ENCODE assay signal across 36 cellular contexts in genomic region chr11:63785823-63786222, GRCh38. TPM values are rescaled to one million over a fixed set of nuclear protein-coding genes. Genes with fewer than 3 reads are reported as not detected.
DNase-seq lines count a peak whose midpoint lies in the region; ATAC-seq, FAIRE-seq and TF ChIP-seq lines count a peak whose summit lies in the region.
"Had no signal": no experiment of that assay in that cellular context is flagged by ENCODE, and none has a peak within 500 bp of the region (broad histone marks: within the 10 kb centered on the region; RNA-seq: fewer than 3 reads in every experiment).

No MANE protein-coding gene starts in this region.

- no peak overlapping the region for H3K23ac ChIP-seq in H1 (ENCODE audit: insufficient read length)
- no peak overlapping the region for H3K23ac ChIP-seq in trophoblast cell (ENCODE audit: low read length)

- H3K4ac ChIP-seq in H1 (replicated peaks; ENCODE audit: insufficient read length, low read depth, low read length) (no peak overlapping the region), trophoblast cell (ENCODE audit: low read depth, low read length) (no peak overlapping the region)

- TF ChIP-seq POLR2A in K562 (conservative IDR thresholded peaks at IDR 0.05) = no peak
- TF ChIP-seq POLR2A in H1 (IDR thresholded peaks at IDR 0.05; ENCODE audit: control extremely low read depth in 1 of 2, low read depth in 2 of 2, low read length in 2 of 2) = no peak
- no peak for TF ChIP-seq POLR2A in Peyer's patch (IDR thresholded peaks at IDR 0.05)

- H4K8ac ChIP-seq in H1 (ENCODE audit: extremely low read depth, insufficient read depth, low read length) (no peak overlapping the region), trophoblast cell (ENCODE audit: low read depth, low read length) (no peak overlapping the region)

- no peak overlapping the region for H2BK12ac ChIP-seq in H1 (ENCODE audit: low read depth, low read length)
- H2BK12ac ChIP-seq in trophoblast cell (ENCODE audit: low read length) = no peak overlapping the region

- no peak overlapping the region for H4K91ac ChIP-seq in H1 (replicated peaks; ENCODE audit: insufficient read length, low read length)
- peak overlapping the region; percentile 68 for H4K91ac ChIP-seq in trophoblast cell (ENCODE audit: low read depth, low read length)

- no peaks in the 10 kb centered on the region for H4K20me1 ChIP-seq in K562 (replicated peaks; ENCODE audit: control insufficient read depth, insufficient read depth, low read length)
- H4K20me1 ChIP-seq in H1 (replicated peaks in 1 of 2; ENCODE audit: control insufficient read depth in 1 of 2, insufficient read depth in 2 of 2, low read length in 2 of 2) = no peaks in the 10 kb centered on the region
- H4K20me1 ChIP-seq: BLaER1; BLaER1 treated with 17β-estradiol and CSF1 and Interleukin-3, amounts not matched to agents 10 nM and 100 nM had no signal

- no peaks in the 10 kb centered on the region for H3K4me1 ChIP-seq in HEK293 (ENCODE audit: control insufficient read depth, insufficient read depth, low read length)
- H3K4me1 ChIP-seq in K562 (replicated peaks in 1 of 2; ENCODE audit: control insufficient read depth in 2 of 2, insufficient read depth in 2 of 2, low read length in 2 of 2) = no peaks in the 10 kb centered on the region; a peak in 1 of 5 replicates
- peaks cover 2 to 5% (median 4%) of the 10 kb centered on the region in 4 experiments; a peak in 4 of 7 replicates for H3K4me1 ChIP-seq in H1 (replicated peaks in 1 of 4; ENCODE audit: control insufficient read depth in 3 of 4, insufficient read depth in 4 of 4, low read length in 3 of 4)
- peaks cover 0 to 2% of the 10 kb centered on the region in 2 experiments for H3K4me1 ChIP-seq in trophoblast cell (ENCODE audit: control insufficient read depth in 1 of 2, insufficient read depth in 2 of 2, low read length in 2 of 2)
- no peaks in the 10 kb centered on the region for H3K4me1 ChIP-seq in Peyer's patch
- H3K4me1 ChIP-seq: BE2C had no signal

- no peaks in the 10 kb centered on the region for H3K9me1 ChIP-seq in K562 (ENCODE audit: control insufficient read depth, insufficient read depth, low read length)

- TF ChIP-seq RAD21 in K562 (CRISPR knock-in tag; conservative IDR thresholded peaks at IDR 0.05 in 1 of 2, IDR thresholded peaks at IDR 0.05 in 1 of 2) = no peak
- TF ChIP-seq RAD21 in H1 (IDR thresholded peaks at IDR 0.05 in 1 of 2, conservative IDR thresholded peaks at IDR 0.05 in 1 of 2; ENCODE audit: low read depth in 2 of 2, low read length in 2 of 2) = no peak

- H2BK120ac ChIP-seq in H1 (replicated peaks; ENCODE audit: low read depth, low read length) (no peak overlapping the region), trophoblast cell (ENCODE audit: insufficient read depth, low read length, poor library complexity) (no peak overlapping the region)

- H2BK5ac ChIP-seq in H1 (ENCODE audit: low read depth, low read length) (no peak overlapping the region), trophoblast cell (ENCODE audit: low read depth, low read length, poor library complexity) (no peak overlapping the region)

- FAIRE-seq in K562 (lab: Jason Lieb, UNC) (no peak), H1 (lab: Jason Lieb, UNC) (no peak)
- FAIRE-seq: A204.1, A549, D721Med had no signal

- no peak for DNase-seq in K562 (ENCODE audit: extremely low read depth in 1 of 4, low spot score in 3 of 4)
- no peak for DNase-seq in H1 (ENCODE audit: low read depth in 1 of 2, low spot score in 2 of 2)
- no peak for DNase-seq in trophoblast cell
- no peak for DNase-seq in GOT3 (lab: John Stamatoyannopoulos, UW)
- no peak for DNase-seq in activated CD4-positive, CD25-positive, alpha-beta regulatory T cell (lab: John Stamatoyannopoulos, UW)
- DNase-seq in Peyer's patch = no peak
- DNase-seq in SHP77 (lab: John Stamatoyannopoulos, UW) = no peak
- DNase-seq: 8988T; ACHN; AML-193; BE2C; C1 segment of cervical spinal cord; Caco-2; Calu3; CD4-positive, alpha-beta memory T cell; CD4-positive, alpha-beta T cell; CD4-positive, CD25-positive, alpha-beta regulatory T cell; CD8-positive, alpha-beta memory T cell; CD8-positive, alpha-beta T cell; COR-L47; DMS 273 treated with DMSO at 0.1 percent for 48 hours; DMS153; DMS53; DMS79; DMS79 treated with DMSO at 0.1 percent for 48 hours; DND-41; EL had no signal

- no TSS peak for BruUV-seq in K562 (replicated peaks; lab: Mats Ljungman, UMichigan)

- intact Hi-C loops in K562 (cut with micrococcal nuclease) = no loop called here

- H2AFZ ChIP-seq in K562 (ENCODE audit: low read depth, low read length) = no peak overlapping the region
- no peak overlapping the region for H2AFZ ChIP-seq in H1 (ENCODE audit: low read length)
- no peak overlapping the region for H2AFZ ChIP-seq in trophoblast cell (ENCODE audit: insufficient read depth, low read length, poor library complexity)

- H4K12ac ChIP-seq in trophoblast cell (ENCODE audit: low read depth, low read length) = no peak overlapping the region

- no peak overlapping the region for H4K5ac ChIP-seq in H1 (ENCODE audit: insufficient read length, low read depth, low read length)

- H3K79me1 ChIP-seq in H1 (ENCODE audit: low read depth, low read length) (no peaks in the 10 kb centered on the region), trophoblast cell (ENCODE audit: low read length) (peaks cover 6% of the 10 kb centered on the region)

- 0% methylated on average over 1 of the region's 1 CpG for WGBS in K562 (ENCODE audit: insufficient coverage, low coverage, missing lambda C conversion rate)
- WGBS in H1 (ENCODE audit: extremely low coverage in 1 of 2, insufficient coverage in 1 of 2, insufficient read length in 1 of 2, insufficient replicate concordance in 2 of 2, low coverage in 1 of 2, low lambda C conversion rate in 2 of 2, missing lambda C conversion rate in 1 of 2), 2 experiments = 95% methylated on average over 1 of the region's 1 CpG; no CpG with 5 or more reads in 1 of the 2 experiments
- no CpG with 5 or more reads among the region's 1 CpG for WGBS in trophoblast cell (ENCODE audit: extremely low coverage, insufficient coverage, insufficient read length)

- no peak for TF ChIP-seq CTCF in HEK293 (tag by site-specific recombination; IDR thresholded peaks at IDR 0.05)
- no peak for TF ChIP-seq CTCF in K562 (IDR thresholded peaks at IDR 0.05 in 2 of 3, conservative IDR thresholded peaks at IDR 0.05 in 1 of 3; ENCODE audit: insufficient read depth in 2 of 3, low read depth in 1 of 3, low read length in 3 of 3)
- TF ChIP-seq CTCF in H1 (IDR thresholded peaks at IDR 0.05; ENCODE audit: control extremely low read depth in 1 of 3, insufficient read depth in 1 of 3, low read depth in 1 of 3, low read length in 3 of 3) = no peak
- no peak for TF ChIP-seq CTCF in Peyer's patch (IDR thresholded peaks at IDR 0.05)

- H3K36me3 ChIP-seq in HEK293 (ENCODE audit: control insufficient read depth in 2 of 2, insufficient read depth in 1 of 2, low read length in 2 of 2) (no peaks in the 10 kb centered on the region), K562 (ENCODE audit: control insufficient read depth, insufficient read depth, low read length) (no peaks in the 10 kb centered on the region), H1 (ENCODE audit: control insufficient read depth in 2 of 4, insufficient read depth in 4 of 4, low read length in 3 of 4) (no peaks in the 10 kb centered on the region), trophoblast cell (ENCODE audit: control insufficient read depth in 1 of 2, insufficient read depth in 2 of 2, low read length in 2 of 2) (no peaks in the 10 kb centered on the region), Peyer's patch (no peaks in the 10 kb centered on the region)
- H3K36me3 ChIP-seq: BE2C; BLaER1; BLaER1 treated with 17β-estradiol and CSF1 and Interleukin-3, amounts not matched to agents 10 nM and 100 nM had no signal

- H3K4me2 ChIP-seq in K562 (ENCODE audit: insufficient read depth, low read length) = no peak overlapping the region
- no peak overlapping the region for H3K4me2 ChIP-seq in H1 (ENCODE audit: insufficient read depth in 1 of 2, low read depth in 2 of 2, low read length in 2 of 2)
- H3K4me2 ChIP-seq in trophoblast cell (ENCODE audit: low read length) = no peak overlapping the region
- H3K4me2 ChIP-seq: A549; BLaER1; BLaER1 treated with 17β-estradiol and CSF1 and Interleukin-3, amounts not matched to agents 10 nM and 100 nM had no signal

- H3K23me2 ChIP-seq in H1 (ENCODE audit: low read depth, low read length) = no peaks in the 10 kb centered on the region

- no peak overlapping the region for H3K9ac ChIP-seq in K562 (ENCODE audit: insufficient read depth in 1 of 2, low read depth in 2 of 2, low read length in 2 of 2)
- H3K9ac ChIP-seq in H1 (replicated peaks in 1 of 4; ENCODE audit: extremely low read depth in 1 of 4, low read depth in 3 of 4, low read length in 3 of 4) = no peak overlapping the region
- H3K9ac ChIP-seq in trophoblast cell (ENCODE audit: low read length) = no peak overlapping the region
- H3K9ac ChIP-seq: BLaER1; BLaER1 treated with 17β-estradiol and CSF1 and Interleukin-3, amounts not matched to agents 10 nM and 100 nM had no signal

- H3K79me2 ChIP-seq in K562 (ENCODE audit: control insufficient read depth, insufficient read depth, low read length) (no peaks in the 10 kb centered on the region), H1 (ENCODE audit: control insufficient read depth in 1 of 2, insufficient read depth in 2 of 2, low read length in 2 of 2) (no peaks in the 10 kb centered on the region), trophoblast cell (ENCODE audit: control insufficient read depth, insufficient read depth, low read length, poor library complexity) (no peaks in the 10 kb centered on the region)

- no peak overlapping the region for H2BK20ac ChIP-seq in H1 (ENCODE audit: low read length)

- no peak overlapping the region for H3K56ac ChIP-seq in H1 (replicated peaks; ENCODE audit: insufficient read length, low read depth, low read length)

- H3K27ac ChIP-seq in HEK293 (ENCODE audit: extremely low read depth, low read depth, low read length) (no peak overlapping the region), K562 (ENCODE audit: extremely low read depth, low read depth, low read length) (no peak overlapping the region), H1 (ENCODE audit: low read depth, low read length) (no peak overlapping the region), trophoblast cell (ENCODE audit: low read depth, low read length) (no peak overlapping the region), Peyer's patch (no peak overlapping the region)
- H3K27ac ChIP-seq: 22Rv1; A549; BLaER1; BLaER1 treated with 17β-estradiol and CSF1 and Interleukin-3, amounts not matched to agents 10 nM and 100 nM; C4-2B had no signal

- TF ChIP-seq EP300 in K562 (IDR thresholded peaks at IDR 0.05; ENCODE audit: low read length) (no peak), H1 (IDR thresholded peaks at IDR 0.05; ENCODE audit: borderline replicate concordance in 1 of 2, low read depth in 2 of 2, low read length in 2 of 2) (no peak)

- H3K4me3 ChIP-seq in HEK293 (ENCODE audit: low read depth, low read length) (no peak overlapping the region), K562 (no peak overlapping the region), H1 (ENCODE audit: extremely low read depth in 1 of 4, insufficient read depth in 2 of 4, low read depth in 3 of 4, low read length in 4 of 4) (no peak overlapping the region), trophoblast cell (ENCODE audit: low read depth, low read length) (no peak overlapping the region), Peyer's patch (no peak overlapping the region)
- H3K4me3 ChIP-seq: A549; BLaER1; BLaER1 treated with 17β-estradiol and CSF1 and Interleukin-3, amounts not matched to agents 10 nM and 100 nM had no signal

- CTCF ChIA-PET in HEK293 (lab: Yijun Ruan, JAX) (interaction anchor here (0.6 to 1.6 kb wide), 3 partner anchors 8 to 957 kb away, joined by 3 to 5 read pairs (median 5); no protein-coding TSS in a partner anchor), K562 (lab: Yijun Ruan, JAX; ENCODE audit: low intra/inter-chr PET ratio) (no interaction called here), H1 (lab: Charles Lee; ENCODE audit: partially characterized antibody) (interaction anchor here (0.7 to 0.8 kb wide), 2 partner anchors 135 to 148 kb away, joined by 3 read pairs; no protein-coding TSS in a partner anchor)

- 0 out of 2 replicates have a peak overlapping the region, but pooled peaks have one; percentile 9 for H2AK5ac ChIP-seq in H1 (ENCODE audit: low read depth, low read length)
- H2AK5ac ChIP-seq in trophoblast cell (ENCODE audit: low read length) = no peak overlapping the region

- no peak for ATAC-seq in K562
- ATAC-seq: A549; CD8-positive, alpha-beta T cell had no signal

- no peak overlapping the region for H2BK15ac ChIP-seq in H1 (ENCODE audit: low read length)

- H3K9me3 ChIP-seq in HEK293 (ENCODE audit: control insufficient read depth, insufficient read depth, low read depth, low read length) (no peaks in the 10 kb centered on the region), K562 (replicated peaks; ENCODE audit: control insufficient read depth, insufficient read depth, low read depth, low read length) (no peaks in the 10 kb centered on the region), H1 (ENCODE audit: insufficient read depth in 2 of 2, low read depth in 1 of 2, low read length in 1 of 2) (no peaks in the 10 kb centered on the region), trophoblast cell (ENCODE audit: insufficient read depth, low read depth, low read length) (peaks cover 4% of the 10 kb centered on the region), Peyer's patch (peaks cover 0 to under 1% (median 0%) of the 10 kb centered on the region in 4 donors)
- H3K9me3 ChIP-seq: BE2C, Caco-2 had no signal

- POLR2A ChIA-PET in HEK293 (lab: Yijun Ruan, JAX) = no interaction called here
- POLR2A ChIA-PET in K562 (lab: Yijun Ruan, JAX) = no interaction called here
- POLR2A ChIA-PET in H1 (lab: Charles Lee; ENCODE audit: partially characterized antibody) = no interaction called here

- in situ Hi-C loops in K562 (cut with MboI) = no loop called here

- H3K27me3 ChIP-seq in K562 (ENCODE audit: control insufficient read depth in 2 of 2, insufficient read depth in 2 of 2, low read length in 2 of 2) (no peaks in the 10 kb centered on the region), H1 (replicated peaks in 1 of 4; ENCODE audit: control insufficient read depth in 3 of 4, extremely low read depth in 1 of 4, insufficient read depth in 3 of 4, low read length in 3 of 4) (no peaks in the 10 kb centered on the region), trophoblast cell (ENCODE audit: insufficient read depth, low read length) (no peaks in the 10 kb centered on the region), Peyer's patch (no peaks in the 10 kb centered on the region)
- H3K27me3 ChIP-seq: BE2C; BLaER1; BLaER1 treated with 17β-estradiol and CSF1 and Interleukin-3, amounts not matched to agents 10 nM and 100 nM had no signal

- H3K18ac ChIP-seq in H1 (ENCODE audit: extremely low read depth, low read length) (no peak overlapping the region), trophoblast cell (ENCODE audit: low read length) (no peak overlapping the region)

- no peak overlapping the region for H3K14ac ChIP-seq in H1 (ENCODE audit: insufficient read length)
- H3K14ac ChIP-seq in trophoblast cell (ENCODE audit: low read length) = no peak overlapping the region

RNA-seq across cellular contexts. Expression of gene ZFTA, which starts 17.2 kb away (rescaled TPM):
- 11.1 and 14.8 TPM in 2 replicates for total RNA-seq in K562 (2011; cell fraction: chromatin; rRNA removed; ENCODE audit: low replicate concordance)
- total RNA-seq in K562 (2011; cell fraction: nucleolus; rRNA removed) = 8.8 and 11.5 TPM in 2 replicates
- total RNA-seq in K562 (2011; cell fraction: nucleoplasm; rRNA removed) = 12.8 and 16.3 TPM in 2 replicates
- total RNA-seq in K562 (2014; rRNA removed) = 6.7 and 7.6 TPM in 2 replicates
- 2.9 and 3.0 TPM in 2 replicates for total RNA-seq in K562 (2014; rRNA removed; fragmentation: Illumina TruSeq; extraction: Trizol)
- 3.7 and 4.2 TPM in 2 replicates for total RNA-seq in K562 (2015; rRNA removed; fragmentation: Illumina TruSeq; extraction: Trizol)
- 8.4 and 12.3 TPM in 2 replicates for total RNA-seq in K562 (2021)
- 2.6 and 2.8 TPM in 2 replicates for polyA plus RNA-seq in K562 (2011; rRNA removed)
- polyA plus RNA-seq in K562 (2011; cell fraction: cytosol; rRNA removed) = 1.7 and 4.1 TPM in 2 replicates
- polyA plus RNA-seq in K562 (2011; cell fraction: nucleus; rRNA removed) = 10.4 and 14.9 TPM in 2 replicates
- 3.1 and 3.3 TPM in 2 replicates for polyA plus RNA-seq in K562 (2012)
- 2.5 and 2.6 TPM in 2 replicates for polyA plus RNA-seq in K562 (2014; fragmentation: Illumina TruSeq; extraction: Trizol)
- polyA plus RNA-seq in K562 (2014; fragmentation: Nextera tagmentation; extraction: Ambion mirVana) = under 1 TPM; 0.45 TPM
- polyA plus RNA-seq in K562 (2014; rRNA removed) = 4.6 and 5.1 TPM in 2 replicates
- polyA minus RNA-seq in K562 (2011; rRNA and poly(A)+ RNA removed) = 1.9 and 2.1 TPM in 2 replicates
- 2.3 and 4.7 TPM in 2 replicates for polyA minus RNA-seq in K562 (2011; cell fraction: cytosol; rRNA and poly(A)+ RNA removed)
- polyA minus RNA-seq in K562 (2011; cell fraction: nucleus; rRNA and poly(A)+ RNA removed) = 5.1 and 5.3 TPM in 2 replicates
- total RNA-seq in H1 (2021; fragmentation: NEBNext Ultra II Directional; extraction: Animal tissue kit (Norgen Biotek cat#: 25700)) = 33.8 and 34.0 TPM in 2 replicates
- polyA plus RNA-seq in H1 (2011; rRNA removed) = 9.5 and 15.4 TPM in 2 replicates
- polyA plus RNA-seq in H1 (2011; cell fraction: cytosol; rRNA removed) = 14.8 TPM
- 45.1 TPM for polyA plus RNA-seq in H1 (2011; cell fraction: nucleus; rRNA removed)
- polyA plus RNA-seq in H1 (2012, experiment 1 of 2) = 17.3 to 20.0 TPM (median 18.4 TPM) in 4 replicates
- 16.2 TPM for polyA plus RNA-seq in H1 (2012, experiment 2 of 2)
- 18.1 TPM for polyA plus RNA-seq in H1 (2013, experiment 1 of 2)
- 18.9 TPM for polyA plus RNA-seq in H1 (2013, experiment 2 of 2)
- polyA minus RNA-seq in H1 (2011; rRNA and poly(A)+ RNA removed) = 7.3 and 9.4 TPM in 2 replicates
- polyA minus RNA-seq in H1 (2011; cell fraction: cytosol; rRNA and poly(A)+ RNA removed) = 18.9 TPM
- 50.1 TPM for polyA minus RNA-seq in H1 (2011; cell fraction: nucleus; rRNA and poly(A)+ RNA removed)
- polyA plus RNA-seq in trophoblast cell (2013) = 15.5 and 15.8 TPM in 2 replicates
- total RNA-seq in Peyer's patch = 10 to 100 TPM in 1 of 4 donors, 1 to 10 TPM in 3; 3.7 to 10.5 (median 8.5) TPM
- polyA plus RNA-seq: CD14-positive monocyte had no signal

RNA-seq across cellular contexts. Expression of gene SPINDOC, which starts 27.4 kb away (rescaled TPM):
- 22.0 and 38.1 TPM in 2 replicates for total RNA-seq in K562 (2011; cell fraction: chromatin; rRNA removed; ENCODE audit: low replicate concordance)
- 26.2 and 28.3 TPM in 2 replicates for total RNA-seq in K562 (2011; cell fraction: nucleolus; rRNA removed)
- 23.4 and 29.6 TPM in 2 replicates for total RNA-seq in K562 (2011; cell fraction: nucleoplasm; rRNA removed)
- total RNA-seq in K562 (2014; rRNA removed) = 36.3 and 39.3 TPM in 2 replicates
- 11.5 and 11.8 TPM in 2 replicates for total RNA-seq in K562 (2014; rRNA removed; fragmentation: Illumina TruSeq; extraction: Trizol)
- 31.4 and 31.9 TPM in 2 replicates for total RNA-seq in K562 (2015; rRNA removed; fragmentation: Illumina TruSeq; extraction: Trizol)
- 33.0 and 35.3 TPM in 2 replicates for total RNA-seq in K562 (2021)
- 15.1 and 16.9 TPM in 2 replicates for polyA plus RNA-seq in K562 (2011; rRNA removed)
- 18.9 and 34.3 TPM in 2 replicates for polyA plus RNA-seq in K562 (2011; cell fraction: cytosol; rRNA removed)
- 17.4 and 25.9 TPM in 2 replicates for polyA plus RNA-seq in K562 (2011; cell fraction: nucleus; rRNA removed)
- polyA plus RNA-seq in K562 (2012) = 29.5 and 34.3 TPM in 2 replicates
- polyA plus RNA-seq in K562 (2014; fragmentation: Illumina TruSeq; extraction: Trizol) = 19.6 and 26.5 TPM in 2 replicates
- polyA plus RNA-seq in K562 (2014; fragmentation: Nextera tagmentation; extraction: Ambion mirVana) = under 1 TPM; 0.70 to 0.95 TPM
- polyA plus RNA-seq in K562 (2014; rRNA removed) = 35.0 and 38.6 TPM in 2 replicates
- polyA minus RNA-seq in K562 (2011; rRNA and poly(A)+ RNA removed) = 4.3 and 4.6 TPM in 2 replicates
- 10.5 and 11.5 TPM in 2 replicates for polyA minus RNA-seq in K562 (2011; cell fraction: cytosol; rRNA and poly(A)+ RNA removed)
- 7.0 and 7.8 TPM in 2 replicates for polyA minus RNA-seq in K562 (2011; cell fraction: nucleus; rRNA and poly(A)+ RNA removed)
- 99.7 and 104 TPM in 2 replicates for total RNA-seq in H1 (2021; fragmentation: NEBNext Ultra II Directional; extraction: Animal tissue kit (Norgen Biotek cat#: 25700))
- 78.7 and 112 TPM in 2 replicates for polyA plus RNA-seq in H1 (2011; rRNA removed)
- 111 TPM for polyA plus RNA-seq in H1 (2011; cell fraction: cytosol; rRNA removed)
- 95.2 TPM for polyA plus RNA-seq in H1 (2011; cell fraction: nucleus; rRNA removed)
- 78.1 to 103 TPM (median 96.8 TPM) in 4 replicates for polyA plus RNA-seq in H1 (2012, experiment 1 of 2)
- polyA plus RNA-seq in H1 (2012, experiment 2 of 2) = 96.2 TPM
- 70.5 TPM for polyA plus RNA-seq in H1 (2013, experiment 1 of 2)
- 71.0 TPM for polyA plus RNA-seq in H1 (2013, experiment 2 of 2)
- 17.8 and 20.3 TPM in 2 replicates for polyA minus RNA-seq in H1 (2011; rRNA and poly(A)+ RNA removed)
- polyA minus RNA-seq in H1 (2011; cell fraction: cytosol; rRNA and poly(A)+ RNA removed) = 41.1 TPM
- polyA minus RNA-seq in H1 (2011; cell fraction: nucleus; rRNA and poly(A)+ RNA removed) = 32.2 TPM
- polyA plus RNA-seq in trophoblast cell (2013) = 47.1 and 48.8 TPM in 2 replicates
- total RNA-seq in Peyer's patch = 10 to 100 TPM in 1 of 4 donors, 1 to 10 TPM in 3; 3.5 to 15.7 (median 6.4) TPM

RNA-seq across cellular contexts. Expression of gene MARK2, which starts 53.1 kb away (rescaled TPM):
- 57.5 and 86.5 TPM in 2 replicates for total RNA-seq in K562 (2011; cell fraction: chromatin; rRNA removed; ENCODE audit: low replicate concordance)
- 42.0 and 48.9 TPM in 2 replicates for total RNA-seq in K562 (2011; cell fraction: nucleolus; rRNA removed)
- 51.4 and 63.0 TPM in 2 replicates for total RNA-seq in K562 (2011; cell fraction: nucleoplasm; rRNA removed)
- total RNA-seq in K562 (2014; rRNA removed) = 17.8 and 25.4 TPM in 2 replicates
- total RNA-seq in K562 (2014; rRNA removed; fragmentation: Illumina TruSeq; extraction: Trizol) = 12.1 and 13.8 TPM in 2 replicates
- total RNA-seq in K562 (2015; rRNA removed; fragmentation: Illumina TruSeq; extraction: Trizol) = 15.1 and 17.4 TPM in 2 replicates
- total RNA-seq in K562 (2021) = 36.3 and 43.5 TPM in 2 replicates
- polyA plus RNA-seq in K562 (2011; rRNA removed) = 13.8 and 18.5 TPM in 2 replicates
- polyA plus RNA-seq in K562 (2011; cell fraction: cytosol; rRNA removed) = 13.0 and 20.1 TPM in 2 replicates
- polyA plus RNA-seq in K562 (2011; cell fraction: nucleus; rRNA removed) = 19.9 and 32.0 TPM in 2 replicates
- 22.5 and 23.3 TPM in 2 replicates for polyA plus RNA-seq in K562 (2012)
- polyA plus RNA-seq in K562 (2014; fragmentation: Illumina TruSeq; extraction: Trizol) = 25.4 and 27.5 TPM in 2 replicates
- polyA plus RNA-seq in K562 (2014; fragmentation: Nextera tagmentation; extraction: Ambion mirVana) = under 1 TPM; 0.32 to 0.45 TPM
- polyA plus RNA-seq in K562 (2014; rRNA removed) = 20.9 and 23.0 TPM in 2 replicates
- 18.7 and 19.8 TPM in 2 replicates for polyA minus RNA-seq in K562 (2011; rRNA and poly(A)+ RNA removed)
- polyA minus RNA-seq in K562 (2011; cell fraction: cytosol; rRNA and poly(A)+ RNA removed) = 24.5 TPM in 2 replicates
- 13.2 and 17.1 TPM in 2 replicates for polyA minus RNA-seq in K562 (2011; cell fraction: nucleus; rRNA and poly(A)+ RNA removed)
- total RNA-seq in H1 (2021; fragmentation: NEBNext Ultra II Directional; extraction: Animal tissue kit (Norgen Biotek cat#: 25700)) = 56.5 and 58.5 TPM in 2 replicates
- polyA plus RNA-seq in H1 (2011; rRNA removed) = 19.3 and 24.4 TPM in 2 replicates
- polyA plus RNA-seq in H1 (2011; cell fraction: cytosol; rRNA removed) = 18.1 TPM
- polyA plus RNA-seq in H1 (2011; cell fraction: nucleus; rRNA removed) = 32.7 TPM
- 29.2 to 30.7 TPM (median 29.5 TPM) in 4 replicates for polyA plus RNA-seq in H1 (2012, experiment 1 of 2)
- polyA plus RNA-seq in H1 (2012, experiment 2 of 2) = 25.5 TPM
- 30.7 TPM for polyA plus RNA-seq in H1 (2013, experiment 1 of 2)
- 28.7 TPM for polyA plus RNA-seq in H1 (2013, experiment 2 of 2)
- 22.4 and 28.2 TPM in 2 replicates for polyA minus RNA-seq in H1 (2011; rRNA and poly(A)+ RNA removed)
- polyA minus RNA-seq in H1 (2011; cell fraction: cytosol; rRNA and poly(A)+ RNA removed) = 38.7 TPM
- polyA minus RNA-seq in H1 (2011; cell fraction: nucleus; rRNA and poly(A)+ RNA removed) = 28.2 TPM
- polyA plus RNA-seq in trophoblast cell (2013) = 67.3 and 70.2 TPM in 2 replicates
- total RNA-seq in Peyer's patch = 10 to 100 TPM; 34.7 to 82.9 (median 72.1) TPM

Comparison
In these comparisons a context has a peak if more than half of its experiments do, and no peak if none do; other contexts are left out.
1. Of the 44 proteins assayed by ChIP-seq in both K562 and HEK293: peak only in K562: ZBTB26; only in HEK293: none; in both: none; in neither: 43.